ENCODE assay signal across 8 cellular contexts in genomic region chr19:16417660-16418596, GRCh38. TPM values are rescaled to one million over a fixed set of nuclear protein-coding genes. Genes with fewer than 3 reads are reported as not detected.
DNase-seq lines count a peak whose midpoint lies in the region; ATAC-seq, FAIRE-seq and TF ChIP-seq lines count a peak whose summit lies in the region.

No MANE protein-coding gene starts in this region.

- no peaks in the 10 kb centered on the region for H3K9me3 Mint-ChIP-seq in CD14-positive monocyte

- H3K4me3 Mint-ChIP-seq in CD14-positive monocyte, result no peak overlapping the region

- no peak for TF ChIP-seq EP300 in gastroesophageal sphincter (IDR thresholded peaks at IDR 0.05)

- no peak overlapping the region for H3K23ac ChIP-seq in trophoblast cell (ENCODE audit: low read length)

- no peak overlapping the region for H4K8ac ChIP-seq in trophoblast cell (ENCODE audit: low read depth, low read length)

- intact Hi-C loops in CD14-positive monocyte (cut with micrococcal nuclease), result loop anchor here in 1 of 2 donors (5.0 to 10.0 kb wide), 2 partner anchors 376 to 793 kb away; no protein-coding TSS in a partner anchor

- no peak overlapping the region for H2BK5ac ChIP-seq in trophoblast cell (ENCODE audit: low read depth, low read length, poor library complexity)

- no peak overlapping the region for H2BK12ac ChIP-seq in trophoblast cell (ENCODE audit: low read length)

- no peaks in the 10 kb centered on the region for H3K9me3 ChIP-seq in SJCRH30 (replicated peaks)
- H3K9me3 ChIP-seq in gastroesophageal sphincter, result no peaks in the 10 kb centered on the region
- no peaks in the 10 kb centered on the region for H3K9me3 ChIP-seq in trophoblast cell (ENCODE audit: insufficient read depth, low read depth, low read length)

- no peak overlapping the region for H3K9ac ChIP-seq in trophoblast cell (ENCODE audit: low read length)

- peaks cover 0 to 2% (median 0%) of the 10 kb centered on the region in 3 donors for H3K27me3 Mint-ChIP-seq in CD14-positive monocyte (ENCODE audit: low read depth in 3 of 3)

- H3K4ac ChIP-seq in trophoblast cell (ENCODE audit: low read depth, low read length), result no peak overlapping the region

- H3K36me3 Mint-ChIP-seq in CD14-positive monocyte, result peaks cover 78 to 98% of the 10 kb centered on the region in 2 donors

- H3K27ac Mint-ChIP-seq in CD14-positive monocyte, result peak overlapping the region in 6 of 7 donors; percentile 18 to 80 (median 35)

- H2BK120ac ChIP-seq in trophoblast cell (ENCODE audit: insufficient read depth, low read length, poor library complexity), result no peak overlapping the region

- H3K27me3 ChIP-seq in SJCRH30, result no peaks in the 10 kb centered on the region
- H3K27me3 ChIP-seq in gastroesophageal sphincter, result no peaks in the 10 kb centered on the region
- H3K27me3 ChIP-seq in trophoblast cell (ENCODE audit: insufficient read depth, low read length), result no peaks in the 10 kb centered on the region

- no peak overlapping the region for H3K4me3 ChIP-seq in SJCRH30
- H3K4me3 ChIP-seq in gastroesophageal sphincter, result no peak overlapping the region
- H3K4me3 ChIP-seq in trophoblast cell (ENCODE audit: low read depth, low read length), result no peak overlapping the region

- no peak overlapping the region for H4K12ac ChIP-seq in trophoblast cell (ENCODE audit: low read depth, low read length)

- WGBS in gastroesophageal sphincter (ENCODE audit: low coverage in 1 of 2), 2 donors, result 27 to 57% methylated on average over 3 of the region's 33 CpGs
- no CpG with 5 or more reads among the region's 33 CpGs for WGBS in trophoblast cell (ENCODE audit: extremely low coverage, insufficient coverage, insufficient read length)

- no peak overlapping the region for H2AK5ac ChIP-seq in trophoblast cell (ENCODE audit: low read length)

- H3K36me3 ChIP-seq in SJCRH30 (peaks cover 25% of the 10 kb centered on the region), gastroesophageal sphincter (peaks cover 0 to 89% of the 10 kb centered on the region in 2 donors), trophoblast cell (ENCODE audit: control insufficient read depth in 1 of 2, insufficient read depth in 2 of 2, low read length in 2 of 2) (peaks cover 53 to 62% of the 10 kb centered on the region in 2 experiments)

- TF ChIP-seq CTCF in CD14-positive monocyte (IDR thresholded peaks at IDR 0.05) (peak; percentile 94), gastroesophageal sphincter (IDR thresholded peaks at IDR 0.05) (peak in 3 of 4 experiments; percentile 83 to 88 (median 87))

- no peak overlapping the region for H3K4me2 ChIP-seq in trophoblast cell (ENCODE audit: low read length)

- peak; percentile 81 for ATAC-seq in gastroesophageal sphincter
- ATAC-seq in GM21786 (IDR thresholded peaks at IDR 0.05; ENCODE audit: unreplicated experiment), result no peak

- H3K79me1 ChIP-seq in trophoblast cell (ENCODE audit: low read length), result no peaks in the 10 kb centered on the region

- no peak overlapping the region for H2AFZ ChIP-seq in trophoblast cell (ENCODE audit: insufficient read depth, low read length, poor library complexity)

- H3K4me1 ChIP-seq in SJCRH30, result peaks cover 7% of the 10 kb centered on the region; the same call in 1 of the 2 replicates
- peaks cover 0 to 12% (median 0%) of the 10 kb centered on the region in 3 donors for H3K4me1 ChIP-seq in gastroesophageal sphincter
- H3K4me1 ChIP-seq in trophoblast cell (ENCODE audit: control insufficient read depth in 1 of 2, insufficient read depth in 2 of 2, low read length in 2 of 2), result peaks cover 11 to 22% of the 10 kb centered on the region in 2 experiments

- peaks cover 10% of the 10 kb centered on the region for H3K4me1 Mint-ChIP-seq in CD14-positive monocyte

- H3K79me2 ChIP-seq in trophoblast cell (ENCODE audit: control insufficient read depth, insufficient read depth, low read length, poor library complexity), result no peaks in the 10 kb centered on the region

- no peak overlapping the region for H3K18ac ChIP-seq in trophoblast cell (ENCODE audit: low read length)

- no peak overlapping the region for H3K14ac ChIP-seq in trophoblast cell (ENCODE audit: low read length)

- DNase-seq in CD14-positive monocyte (ENCODE audit: low spot score) (peak; percentile 48), H54 (ENCODE audit: insufficient read length, low spot score) (peak; percentile 83), SJCRH30 (peak; percentile 62 to 76), trophoblast cell (peak; percentile 75 to 87), ureter (ENCODE audit: low spot score) (peak; percentile 60)
- DNase-seq in activated effector memory CD4-positive, alpha-beta T cell treated with Interleukin-2 at 50 U/mL for 16 hours, result peak; percentile 51

- FAIRE-seq in H54 (lab: Jason Lieb, UNC), result no peak

- H4K91ac ChIP-seq in trophoblast cell (ENCODE audit: low read depth, low read length), result no peak overlapping the region

- TF ChIP-seq POLR2A in H54 (IDR thresholded peaks at IDR 0.05; ENCODE audit: low read depth, low read length) (no peak), gastroesophageal sphincter (IDR thresholded peaks at IDR 0.05) (no peak)

- H3K27ac ChIP-seq in SJCRH30, result no peak overlapping the region
- peak overlapping the region in 2 of 4 donors; percentile 51 to 56 for H3K27ac ChIP-seq in gastroesophageal sphincter
- H3K27ac ChIP-seq in trophoblast cell (ENCODE audit: low read depth, low read length), result no peak overlapping the region

RNA-seq across cellular contexts. Expression of gene EPS15L1, which starts 53.8 kb away (rescaled TPM):
- polyA plus RNA-seq in CD14-positive monocyte, result 1 to 10 TPM; 5.2 to 6.1 TPM
- 15.6 and 20.1 TPM in 2 replicates for total RNA-seq in SJCRH30 (2014; rRNA removed; shearing (Covaris generic))
- total RNA-seq in gastroesophageal sphincter (10 to 100 TPM in 3 of 4 donors, 1 to 10 TPM in 1; 8.4 to 22.1 (median 15.2) TPM), ureter (51.9 TPM)
- polyA plus RNA-seq in trophoblast cell (2013), result 18.1 and 19.9 TPM in 2 replicates
